Comparison of ENCODE assay signal across 24 cellular contexts in the genomic region with DNA sequence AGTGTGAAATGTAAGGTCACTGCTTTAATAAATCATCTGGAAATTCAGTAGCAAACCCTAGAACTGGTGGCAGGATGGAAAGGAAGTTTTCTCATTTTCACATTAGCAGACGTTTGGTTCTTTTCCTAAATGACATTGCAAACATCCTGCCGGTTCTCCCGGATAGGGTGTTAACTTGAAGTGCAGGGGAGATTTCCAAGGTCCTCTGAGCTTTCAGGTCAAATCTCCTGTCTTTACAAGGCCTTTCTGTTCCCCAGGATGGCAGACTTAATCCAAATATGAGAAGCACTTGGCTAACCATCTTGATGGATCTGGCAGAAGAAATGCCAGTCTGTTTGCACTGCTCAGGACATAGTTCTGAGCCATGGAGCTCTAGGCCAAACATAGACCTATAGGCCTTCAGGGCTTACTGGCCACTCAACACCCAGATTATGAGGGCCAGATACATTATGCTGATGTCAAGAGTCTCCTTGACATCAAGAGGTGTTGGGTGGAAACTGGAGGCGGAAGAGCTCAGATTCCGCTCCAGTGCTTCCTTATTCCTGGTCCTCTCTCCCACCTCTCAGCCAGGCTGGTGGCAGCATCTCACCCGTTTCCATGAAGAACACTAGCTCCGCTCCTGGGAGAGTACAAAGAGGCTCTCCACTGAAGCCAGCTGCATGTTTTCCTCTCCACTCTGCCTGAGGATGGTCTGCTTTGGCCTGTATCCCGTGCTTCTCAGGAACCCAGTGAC.
"Had no signal": no experiment of that assay in that cellular context is flagged by ENCODE, and none has a peak within 500 bp of the region (broad histone marks: within the 10 kb centered on the region; RNA-seq: fewer than 3 reads in every experiment).

No MANE protein-coding gene starts in this region.

- H3K36me3 Mint-ChIP-seq: natural killer cell had no signal

- H3K4me3 ChIP-seq: body of pancreas, testis had no signal

- H3K9me3 ChIP-seq: body of pancreas, testis had no signal

- H3K27ac Mint-ChIP-seq: activated CD8-positive, alpha-beta T cell treated with anti-CD3 and anti-CD28 coated beads, Interleukin-2, amount 10 ng/mL, durations not matched to agents 7 days and 5 days; activated naive CD8-positive, alpha-beta T cell treated with anti-CD3 and anti-CD28 coated beads, Interleukin-2, amount 50 U/mL, for 24 hours; activated T-helper 1 cell treated with anti-CD3 and anti-CD28 coated beads, Interleukin-12 subunit alpha, Interleukin-12 subunit beta, Interleukin-2, Interleukin-4 antibody, amounts not matched to agents 30 ng/mL and 10 ng/mL and 1 ng/mL, durations not matched to agents 14 hours and 24 hours and 36 hours; dendritic cell treated with granulocyte-macrophage colony-stimulating factor and Interleukin-4, amounts not matched to agents 40 ng/mL and 50 ng/mL, for 4 days; natural killer cell; type B pancreatic cell had no signal

- H3K27me3 Mint-ChIP-seq: type B pancreatic cell had no signal

- H3K4me3 Mint-ChIP-seq: activated CD8-positive, alpha-beta T cell treated with anti-CD3 and anti-CD28 coated beads, Interleukin-2, amount 10 ng/mL, durations not matched to agents 7 days and 5 days; activated naive CD8-positive, alpha-beta T cell treated with anti-CD3 and anti-CD28 coated beads, Interleukin-2, amount 50 U/mL, for 24 hours; activated T-helper 1 cell treated with anti-CD3 and anti-CD28 coated beads, Interleukin-12 subunit alpha, Interleukin-12 subunit beta, Interleukin-2, Interleukin-4 antibody, amounts not matched to agents 30 ng/mL and 10 ng/mL and 1 ng/mL, durations not matched to agents 14 hours and 24 hours and 36 hours; dendritic cell treated with granulocyte-macrophage colony-stimulating factor and Interleukin-4, amounts not matched to agents 40 ng/mL and 50 ng/mL, for 4 days; natural killer cell; type B pancreatic cell had no signal

- H3K27me3 ChIP-seq: body of pancreas, testis had no signal

- H3K27ac ChIP-seq: body of pancreas, testis, VCaP had no signal

- ATAC-seq: activated CD8-positive, alpha-beta T cell treated with anti-CD3 and anti-CD28 coated beads, Interleukin-2, amount 10 ng/mL, durations not matched to agents 7 days and 5 days; activated naive CD8-positive, alpha-beta T cell treated with anti-CD3 and anti-CD28 coated beads, Interleukin-2, amount 50 U/mL, for 24 hours; body of pancreas; left colon; sciatic nerve; SK-N-SH treated with all-trans-retinoic acid at 6 μM for 48 hours had no signal

- H3K4me1 ChIP-seq: body of pancreas, testis had no signal

- H3K4me1 Mint-ChIP-seq: activated naive CD8-positive, alpha-beta T cell treated with anti-CD3 and anti-CD28 coated beads, Interleukin-2, amount 50 U/mL, for 24 hours had no signal

- H3K9me3 Mint-ChIP-seq: activated naive CD8-positive, alpha-beta T cell treated with anti-CD3 and anti-CD28 coated beads, Interleukin-2, amount 50 U/mL, for 24 hours; activated T-helper 1 cell treated with anti-CD3 and anti-CD28 coated beads, Interleukin-12 subunit alpha, Interleukin-12 subunit beta, Interleukin-2, Interleukin-4 antibody, amounts not matched to agents 30 ng/mL and 10 ng/mL and 1 ng/mL, durations not matched to agents 14 hours and 24 hours and 36 hours; dendritic cell treated with granulocyte-macrophage colony-stimulating factor and Interleukin-4, amounts not matched to agents 40 ng/mL and 50 ng/mL, for 4 days; natural killer cell; type B pancreatic cell had no signal

- DNase-seq: activated CD4-positive, alpha-beta T cell treated with anti-CD3 and anti-CD28 coated beads, Interleukin-2, amount 50 U/mL, for 1 hour; activated CD4-positive, CD25-positive, alpha-beta regulatory T cell treated with anti-CD3 and anti-CD28 coated beads, Interleukin-2, amount 50 U/mL, for 72 hours; activated CD8-positive, alpha-beta T cell treated with anti-CD3 and anti-CD28 coated beads, Interleukin-2, amount 10 ng/mL, durations not matched to agents 7 days and 5 days; activated gamma-delta T cell; activated naive CD4-positive, alpha-beta T cell treated with anti-CD3 and anti-CD28 coated beads, Interleukin-2, amount 50 U/mL, for 16 hours; activated naive CD8-positive, alpha-beta T cell treated with anti-CD3 and anti-CD28 coated beads, Interleukin-2, amount 50 U/mL, for 24 hours; anterior cingulate cortex; body of pancreas; caudate nucleus; effector CD8-positive, alpha-beta T cell; foreskin melanocyte; glutamatergic neuron; hypothalamus; left colon; natural killer cell; stimulated activated CD4-positive, alpha-beta T cell treated with anti-CD3 and anti-CD28 coated beads, Interleukin-4, amount 100 ng/mL, for 1 hour; stimulated activated naive CD4-positive, alpha-beta T cell; testis had no signal
